4 cellular contexts compared by ENCODE assay signal in genomic region chrX:73863852-73864251, GRCh38. TPM values are rescaled to one million over a fixed set of nuclear protein-coding genes. Genes with fewer than 3 reads are reported as not detected.
"Had no signal": no experiment of that assay in that cellular context is flagged by ENCODE, and none has a peak within 500 bp of the region (broad histone marks: within the 10 kb centered on the region; RNA-seq: fewer than 3 reads in every experiment).

No MANE protein-coding gene starts in this region.

- DNase-seq: GDM1, GF-D8 had no signal

- H3K4me3 ChIP-seq: GM12878 had no signal

- ATAC-seq: GM12878 had no signal

RNA-seq across cellular contexts. Expression of gene XIST, which starts 11.3 kb away (rescaled TPM):
- total RNA-seq: G401 had no signal
